In the genomic region with DNA sequence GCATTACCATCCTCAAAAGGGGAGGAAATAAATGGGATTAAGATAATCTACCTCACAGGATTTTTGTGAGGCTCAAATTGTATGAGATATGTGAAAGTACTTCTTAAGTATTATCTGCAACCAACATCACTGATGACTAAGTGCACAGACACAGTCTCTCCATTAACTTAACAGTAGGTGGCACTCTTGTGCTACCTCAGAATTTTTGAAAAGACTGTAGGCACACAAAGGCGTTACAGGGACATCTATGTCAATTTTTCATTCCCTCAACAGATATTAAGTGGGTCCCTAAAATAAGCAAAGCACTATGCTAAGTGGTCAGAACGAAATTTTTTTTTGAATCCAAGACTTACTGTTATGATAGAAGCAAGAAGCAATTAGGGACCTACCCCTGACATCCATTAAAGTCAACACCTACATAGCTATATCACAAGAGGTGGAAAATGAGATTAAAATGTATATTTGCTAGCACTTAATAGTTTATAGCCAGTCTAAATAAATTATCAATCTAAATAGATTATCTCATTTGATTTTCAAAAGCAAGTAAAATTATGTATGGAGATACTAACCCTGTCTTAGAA, we compare ENCODE assay signal across 8 cellular contexts. TPM values are rescaled to one million over a fixed set of nuclear protein-coding genes. Genes with fewer than 3 reads are reported as not detected.
DNase-seq lines count a peak whose midpoint lies in the region; ATAC-seq and TF ChIP-seq lines count a peak whose summit lies in the region.

No MANE protein-coding gene starts in this region.

- H4K20me1 ChIP-seq in hepatocyte (ENCODE audit: insufficient read depth, poor library complexity, severe bottlenecking): no peaks in the 10 kb centered on the region

- DNase-seq in GDM1 (lab: John Stamatoyannopoulos, UW) (peak; percentile 1), NCI-H446 (lab: John Stamatoyannopoulos, UW) (peak; percentile 38 to 69), ascending aorta (ENCODE audit: low spot score in 2 of 2) (no peak), hepatocyte (ENCODE audit: low spot score) (peak; percentile 63), islet precursor cell (no peak)
- no peak for DNase-seq in stimulated activated effector memory CD8-positive, alpha-beta T cell treated with anti-CD3 and anti-CD28 coated beads, Interleukin-12 subunit alpha, Interleukin-12 subunit beta, amount 100 ng/mL, for 72 hours (ENCODE audit: low spot score in 2 of 2)

- no peaks in the 10 kb centered on the region for H3K9me3 Mint-ChIP-seq in stimulated activated effector memory CD8-positive, alpha-beta T cell treated with anti-CD3 and anti-CD28 coated beads, Interleukin-12 subunit alpha, Interleukin-12 subunit beta, amount 100 ng/mL, for 72 hours

- H3K4me3 ChIP-seq in ascending aorta (no peak overlapping the region), hepatocyte (no peak overlapping the region)

- intact Hi-C loops in ascending aorta (cut with DNase I): no loop called here

- H3K4me2 ChIP-seq in hepatocyte: no peak overlapping the region

- 30% methylated on average over 2 of the region's 2 CpGs for WGBS in hepatocyte (ENCODE audit: low lambda C conversion rate, missing lambda C conversion rate)

- H2AFZ ChIP-seq in hepatocyte: no peak overlapping the region

- H3K27me3 ChIP-seq in ascending aorta (no peaks in the 10 kb centered on the region), hepatocyte (no peaks in the 10 kb centered on the region)

- no peaks in the 10 kb centered on the region for H3K4me1 Mint-ChIP-seq in stimulated activated effector memory CD8-positive, alpha-beta T cell treated with anti-CD3 and anti-CD28 coated beads, Interleukin-12 subunit alpha, Interleukin-12 subunit beta, amount 100 ng/mL, for 72 hours

- peaks cover 32% of the 10 kb centered on the region for H3K36me3 Mint-ChIP-seq in stimulated activated effector memory CD8-positive, alpha-beta T cell treated with anti-CD3 and anti-CD28 coated beads, Interleukin-12 subunit alpha, Interleukin-12 subunit beta, amount 100 ng/mL, for 72 hours

- H3K27ac ChIP-seq in 22Rv1: no peak overlapping the region
- H3K27ac ChIP-seq in ascending aorta: no peak overlapping the region
- H3K27ac ChIP-seq in hepatocyte: no peak overlapping the region

- no peaks in the 10 kb centered on the region for H3K9me3 ChIP-seq in ascending aorta
- H3K9me3 ChIP-seq in hepatocyte (ENCODE audit: low read depth): no peaks in the 10 kb centered on the region

- TF ChIP-seq CTCF in 22Rv1 (IDR thresholded peaks at IDR 0.05) (peak; percentile 88), ascending aorta (IDR thresholded peaks at IDR 0.05) (peak; percentile 41 to 70 (median 62)), hepatocyte (IDR thresholded peaks at IDR 0.05; ENCODE audit: poor library complexity) (peak; percentile 76)

- no peak overlapping the region for H3K27ac Mint-ChIP-seq in stimulated activated effector memory CD8-positive, alpha-beta T cell treated with anti-CD3 and anti-CD28 coated beads, Interleukin-12 subunit alpha, Interleukin-12 subunit beta, amount 100 ng/mL, for 72 hours

- H3K9me2 ChIP-seq in hepatocyte (replicated peaks; ENCODE audit: insufficient read depth): no peaks in the 10 kb centered on the region

- H3K4me3 Mint-ChIP-seq in stimulated activated effector memory CD8-positive, alpha-beta T cell treated with anti-CD3 and anti-CD28 coated beads, Interleukin-12 subunit alpha, Interleukin-12 subunit beta, amount 100 ng/mL, for 72 hours: no peak overlapping the region

- H3K79me2 ChIP-seq in hepatocyte: no peaks in the 10 kb centered on the region

- H3K36me3 ChIP-seq in ascending aorta (peaks cover 12 to 42% of the 10 kb centered on the region in 2 donors), hepatocyte (replicated peaks; ENCODE audit: insufficient read depth, low read depth) (no peaks in the 10 kb centered on the region)

- ATAC-seq in HG02981 (IDR thresholded peaks at IDR 0.05; ENCODE audit: unreplicated experiment): peak; percentile 79
- peak; percentile 84 for ATAC-seq in stimulated activated effector memory CD8-positive, alpha-beta T cell treated with anti-CD3 and anti-CD28 coated beads, Interleukin-12 subunit alpha, Interleukin-12 subunit beta, amount 100 ng/mL, for 72 hours

- H3K4me1 ChIP-seq in ascending aorta (no peaks in the 10 kb centered on the region), hepatocyte (ENCODE audit: insufficient read depth) (no peaks in the 10 kb centered on the region)

RNA-seq across cellular contexts. Expression of gene RYK, which starts 52.9 kb away (rescaled TPM):
- total RNA-seq in ascending aorta (13.5 TPM), hepatocyte (99.5 and 102 TPM in 2 replicates)
- polyA plus RNA-seq in hepatocyte: 56.5 and 66.3 TPM in 2 replicates

Comparison
In these comparisons a context has a peak if more than half of its experiments do, and no peak if none do; other contexts are left out.
1. DNase-seq: peak in GDM1 (single experiment), NCI-H446 (2 of 2) and hepatocyte (single experiment); none in ascending aorta (0 of 2), stimulated activated effector memory CD8-positive, alpha-beta T cell treated with anti-CD3 and anti-CD28 coated beads, Interleukin-12 subunit alpha, Interleukin-12 subunit beta, amount 100 ng/mL, for 72 hours (0 of 2) and islet precursor cell (single experiment).
2. Peak in every context shown above with its lines, with median percentiles within 50 percentile points of each other: CTCF ChIP-seq.